8 cellular contexts compared by ENCODE assay signal in genomic region chr5:44389410-44389879, GRCh38. TPM values are rescaled to one million over a fixed set of nuclear protein-coding genes. Genes with fewer than 3 reads are reported as not detected.
A peak's percentile ranks its signal among the peaks of the same experiment; 100 is the strongest.
DNase-seq lines count a peak whose midpoint lies in the region; ATAC-seq and TF ChIP-seq lines count a peak whose summit lies in the region.

Gene FGF10 (minus strand): TSS chr5:44389420. CDS start chr5:44388682, 738 bp downstream.

- H3K27ac ChIP-seq in ectodermal cell (ENCODE audit: insufficient read depth, low read depth, low read length, poor library complexity, severe bottlenecking) (no peak within 1 kb of the TSS), aorta (ENCODE audit: low read depth in 1 of 2, low read length in 2 of 2) (no peak within 1 kb of the TSS)

- peaks cover 21% of the 10 kb centered on the region for H3K4me1 ChIP-seq in ectodermal cell (ENCODE audit: control insufficient read depth, insufficient read depth, low read length)
- H3K4me1 ChIP-seq in mucosa of descending colon (ENCODE audit: low read depth): no peaks in the 10 kb centered on the region
- no peaks in the 10 kb centered on the region for H3K4me1 ChIP-seq in aorta (ENCODE audit: control insufficient read depth in 1 of 2, insufficient read depth in 2 of 2, low read length in 2 of 2)

- H3K9me3 ChIP-seq in ectodermal cell (ENCODE audit: control insufficient read depth, low read length) (no peaks in the 10 kb centered on the region), mucosa of descending colon (no peaks in the 10 kb centered on the region), aorta (ENCODE audit: control insufficient read depth, low read length) (peaks cover 2% of the 10 kb centered on the region)

- no peaks in the 10 kb centered on the region for H3K36me3 ChIP-seq in ectodermal cell (ENCODE audit: control insufficient read depth, insufficient read depth, low read length)
- no peaks in the 10 kb centered on the region for H3K36me3 ChIP-seq in mucosa of descending colon (ENCODE audit: low read depth)
- no peaks in the 10 kb centered on the region for H3K36me3 ChIP-seq in aorta (ENCODE audit: control insufficient read depth in 1 of 2, insufficient read depth in 2 of 2, low read length in 1 of 2)

- no peak for TF ChIP-seq CTCF in mucosa of descending colon (IDR thresholded peaks at IDR 0.05)

- H3K27me3 ChIP-seq in ectodermal cell (ENCODE audit: control insufficient read depth, insufficient read depth, low read length, poor library complexity, severe bottlenecking) (peaks cover 46% of the 10 kb centered on the region), aorta (ENCODE audit: control insufficient read depth in 1 of 2, insufficient read depth in 2 of 2, low read length in 1 of 2) (peaks cover 0 to 1% of the 10 kb centered on the region in 2 donors)

- WGBS in ectodermal cell, 2 experiments: 0% methylated on average over 26 of the region's 26 CpGs
- 1 to 2% methylated on average over 26 of the region's 26 CpGs for WGBS in aorta, 2 donors

- peak; percentile 79 for ATAC-seq in Right ventricle myocardium inferior
- peak; percentile 40 for ATAC-seq in mucosa of descending colon
- ATAC-seq in aorta (ENCODE audit: low FRiP score): peak; percentile 79
- ATAC-seq in GM18519 (IDR thresholded peaks at IDR 0.05; ENCODE audit: low FRiP score, unreplicated experiment): no peak
- ATAC-seq in GM18858 (IDR thresholded peaks at IDR 0.05; ENCODE audit: unreplicated experiment): no peak

- DNase-seq in Right ventricle myocardium inferior (ENCODE audit: missing footprints) (peak; percentile 49), cardiac septum (ENCODE audit: low spot score) (no peak), mucosa of descending colon (peak in 2 of 3 donors; percentile 6 to 27), aorta (peak; percentile 47 to 80)
- DNase-seq in activated naive CD4-positive, alpha-beta T cell treated with Interleukin-2 at 50 U/mL for 16 hours: no peak

- intact Hi-C loops in Right ventricle myocardium inferior (cut with DNase I): no loop called here
- intact Hi-C loops in cardiac septum (cut with DNase I): no loop called here
- intact Hi-C loops in mucosa of descending colon (cut with DNase I, micrococcal nuclease): no loop called here
- intact Hi-C loops in aorta (cut with DNase I): no loop called here

- H3K4me3 ChIP-seq in ectodermal cell (ENCODE audit: insufficient read depth, low read depth, low read length) (peak within 1 kb of the TSS; percentile 37), mucosa of descending colon (no peak within 1 kb of the TSS), aorta (ENCODE audit: low read length in 2 of 2) (peak within 1 kb of the TSS; percentile 64 to 65)

RNA-seq across cellular contexts. Expression of gene FGF10, which starts in this region (rescaled TPM):
- total RNA-seq in Right ventricle myocardium inferior: 4.4 TPM
- total RNA-seq in cardiac septum: 0.32 TPM
- polyA plus RNA-seq in ectodermal cell (2013, experiment 1 of 4): 1.6 TPM
- polyA plus RNA-seq in ectodermal cell (2013, experiment 2 of 4): 0.55 TPM
- polyA plus RNA-seq in ectodermal cell (2013, experiment 3 of 4): 1.6 TPM
- 1.4 TPM for polyA plus RNA-seq in ectodermal cell (2013, experiment 4 of 4)
- 10 to 100 TPM in 1 of 3 donors, 1 to 10 TPM in 1, under 1 TPM in 1; 0.84 to 12.7 (median 4.4) TPM for total RNA-seq in mucosa of descending colon
- total RNA-seq in aorta: 10 to 100 TPM; 10.0 to 11.3 TPM
- under 1 TPM in 1 of 2 donors, not detected in 1; 0.50 TPM for polyA plus RNA-seq in aorta

Comparison
In these comparisons a context has a peak if more than half of its experiments do, and no peak if none do; other contexts are left out.
1. DNase-seq: peak in Right ventricle myocardium inferior (single experiment), mucosa of descending colon (2 of 3) and aorta (2 of 2); none in cardiac septum (single experiment) and activated naive CD4-positive, alpha-beta T cell treated with Interleukin-2 at 50 U/mL for 16 hours (single experiment).
2. ATAC-seq: peak in Right ventricle myocardium inferior (single experiment), mucosa of descending colon (single experiment) and aorta (single experiment); none in GM18519 (single experiment) and GM18858 (single experiment).